ENCODE assay signal across 1 cellular context in the genomic region with DNA sequence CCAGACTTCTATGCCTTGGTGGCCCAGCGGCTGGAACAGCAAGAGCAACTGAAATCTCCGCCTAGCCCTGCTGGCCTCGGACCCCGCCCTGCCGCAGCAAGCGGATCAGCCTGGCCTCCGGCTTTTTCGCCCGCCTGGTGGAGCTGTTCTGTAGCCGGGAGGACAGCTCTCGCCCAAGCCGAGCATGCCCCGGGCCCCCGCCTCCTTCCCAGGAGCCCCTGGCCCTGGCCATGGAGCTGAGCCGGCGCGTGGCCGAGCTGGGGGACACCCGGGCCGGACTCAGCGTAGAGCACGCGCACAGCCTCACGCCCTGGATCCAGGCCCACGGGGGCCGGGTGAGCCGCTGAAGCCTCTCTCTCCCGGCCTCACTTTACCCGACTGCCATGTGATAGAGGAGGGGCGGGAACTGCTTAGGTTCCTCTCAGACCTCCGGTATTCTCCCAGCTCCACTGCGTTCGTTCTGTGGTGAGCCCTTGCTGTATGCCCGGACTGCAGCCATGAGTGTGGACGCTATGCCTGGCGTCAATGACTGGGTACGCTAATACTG.
TF ChIP-seq lines count a peak whose summit lies in the region.

No MANE protein-coding gene starts in this region.

TF ChIP-seq in WTC11, 78 proteins besides CTCF, POLR2A, EP300 and RAD21 (continued from another document):
- TF ChIP-seq, protein P1, sequence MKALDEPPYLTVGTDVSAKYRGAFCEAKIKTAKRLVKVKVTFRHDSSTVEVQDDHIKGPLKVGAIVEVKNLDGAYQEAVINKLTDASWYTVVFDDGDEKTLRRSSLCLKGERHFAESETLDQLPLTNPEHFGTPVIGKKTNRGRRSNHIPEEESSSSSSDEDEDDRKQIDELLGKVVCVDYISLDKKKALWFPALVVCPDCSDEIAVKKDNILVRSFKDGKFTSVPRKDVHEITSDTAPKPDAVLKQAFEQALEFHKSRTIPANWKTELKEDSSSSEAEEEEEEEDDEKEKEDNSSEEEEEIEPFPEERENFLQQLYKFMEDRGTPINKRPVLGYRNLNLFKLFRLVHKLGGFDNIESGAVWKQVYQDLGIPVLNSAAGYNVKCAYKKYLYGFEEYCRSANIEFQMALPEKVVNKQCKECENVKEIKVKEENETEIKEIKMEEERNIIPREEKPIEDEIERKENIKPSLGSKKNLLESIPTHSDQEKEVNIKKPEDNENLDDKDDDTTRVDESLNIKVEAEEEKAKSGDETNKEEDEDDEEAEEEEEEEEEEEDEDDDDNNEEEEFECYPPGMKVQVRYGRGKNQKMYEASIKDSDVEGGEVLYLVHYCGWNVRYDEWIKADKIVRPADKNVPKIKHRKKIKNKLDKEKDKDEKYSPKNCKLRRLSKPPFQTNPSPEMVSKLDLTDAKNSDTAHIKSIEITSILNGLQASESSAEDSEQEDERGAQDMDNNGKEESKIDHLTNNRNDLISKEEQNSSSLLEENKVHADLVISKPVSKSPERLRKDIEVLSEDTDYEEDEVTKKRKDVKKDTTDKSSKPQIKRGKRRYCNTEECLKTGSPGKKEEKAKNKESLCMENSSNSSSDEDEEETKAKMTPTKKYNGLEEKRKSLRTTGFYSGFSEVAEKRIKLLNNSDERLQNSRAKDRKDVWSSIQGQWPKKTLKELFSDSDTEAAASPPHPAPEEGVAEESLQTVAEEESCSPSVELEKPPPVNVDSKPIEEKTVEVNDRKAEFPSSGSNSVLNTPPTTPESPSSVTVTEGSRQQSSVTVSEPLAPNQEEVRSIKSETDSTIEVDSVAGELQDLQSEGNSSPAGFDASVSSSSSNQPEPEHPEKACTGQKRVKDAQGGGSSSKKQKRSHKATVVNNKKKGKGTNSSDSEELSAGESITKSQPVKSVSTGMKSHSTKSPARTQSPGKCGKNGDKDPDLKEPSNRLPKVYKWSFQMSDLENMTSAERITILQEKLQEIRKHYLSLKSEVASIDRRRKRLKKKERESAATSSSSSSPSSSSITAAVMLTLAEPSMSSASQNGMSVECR (CRISPR knock-in tag; IDR thresholded peaks at IDR 0.05; ENCODE audit: borderline replicate concordance), result peak; percentile 11; the same call in 1 of the 2 replicates
- no peak for TF ChIP-seq HMGA2 (CRISPR knock-in tag; IDR thresholded peaks at IDR 0.05)
- TF ChIP-seq MXD4 (CRISPR knock-in tag; IDR thresholded peaks at IDR 0.05; ENCODE audit: borderline replicate concordance), result no peak
- TF ChIP-seq, protein P2, sequence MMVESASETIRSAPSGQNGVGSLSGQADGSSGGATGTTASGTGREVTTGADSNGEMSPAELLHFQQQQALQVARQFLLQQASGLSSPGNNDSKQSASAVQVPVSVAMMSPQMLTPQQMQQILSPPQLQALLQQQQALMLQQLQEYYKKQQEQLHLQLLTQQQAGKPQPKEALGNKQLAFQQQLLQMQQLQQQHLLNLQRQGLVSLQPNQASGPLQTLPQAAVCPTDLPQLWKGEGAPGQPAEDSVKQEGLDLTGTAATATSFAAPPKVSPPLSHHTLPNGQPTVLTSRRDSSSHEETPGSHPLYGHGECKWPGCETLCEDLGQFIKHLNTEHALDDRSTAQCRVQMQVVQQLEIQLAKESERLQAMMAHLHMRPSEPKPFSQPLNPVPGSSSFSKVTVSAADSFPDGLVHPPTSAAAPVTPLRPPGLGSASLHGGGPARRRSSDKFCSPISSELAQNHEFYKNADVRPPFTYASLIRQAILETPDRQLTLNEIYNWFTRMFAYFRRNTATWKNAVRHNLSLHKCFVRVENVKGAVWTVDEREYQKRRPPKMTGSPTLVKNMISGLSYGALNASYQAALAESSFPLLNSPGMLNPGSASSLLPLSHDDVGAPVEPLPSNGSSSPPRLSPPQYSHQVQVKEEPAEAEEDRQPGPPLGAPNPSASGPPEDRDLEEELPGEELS (CRISPR knock-in tag; IDR thresholded peaks at IDR 0.05), result peak; percentile 68
- TF ChIP-seq ATF1 (CRISPR knock-in tag; IDR thresholded peaks at IDR 0.05), result 0 out of 2 replicates have a peak, but pooled peaks have one; percentile 27
- TF ChIP-seq, protein P3, sequence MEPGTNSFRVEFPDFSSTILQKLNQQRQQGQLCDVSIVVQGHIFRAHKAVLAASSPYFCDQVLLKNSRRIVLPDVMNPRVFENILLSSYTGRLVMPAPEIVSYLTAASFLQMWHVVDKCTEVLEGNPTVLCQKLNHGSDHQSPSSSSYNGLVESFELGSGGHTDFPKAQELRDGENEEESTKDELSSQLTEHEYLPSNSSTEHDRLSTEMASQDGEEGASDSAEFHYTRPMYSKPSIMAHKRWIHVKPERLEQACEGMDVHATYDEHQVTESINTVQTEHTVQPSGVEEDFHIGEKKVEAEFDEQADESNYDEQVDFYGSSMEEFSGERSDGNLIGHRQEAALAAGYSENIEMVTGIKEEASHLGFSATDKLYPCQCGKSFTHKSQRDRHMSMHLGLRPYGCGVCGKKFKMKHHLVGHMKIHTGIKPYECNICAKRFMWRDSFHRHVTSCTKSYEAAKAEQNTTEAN (CRISPR knock-in tag; IDR thresholded peaks at IDR 0.05), result 0 out of 2 replicates have a peak, but pooled peaks have one; percentile 3
- TF ChIP-seq TEAD4 (CRISPR knock-in tag; IDR thresholded peaks at IDR 0.05), result peak; percentile 9; the same call in 1 of the 2 replicates
- TF ChIP-seq, protein P4, sequence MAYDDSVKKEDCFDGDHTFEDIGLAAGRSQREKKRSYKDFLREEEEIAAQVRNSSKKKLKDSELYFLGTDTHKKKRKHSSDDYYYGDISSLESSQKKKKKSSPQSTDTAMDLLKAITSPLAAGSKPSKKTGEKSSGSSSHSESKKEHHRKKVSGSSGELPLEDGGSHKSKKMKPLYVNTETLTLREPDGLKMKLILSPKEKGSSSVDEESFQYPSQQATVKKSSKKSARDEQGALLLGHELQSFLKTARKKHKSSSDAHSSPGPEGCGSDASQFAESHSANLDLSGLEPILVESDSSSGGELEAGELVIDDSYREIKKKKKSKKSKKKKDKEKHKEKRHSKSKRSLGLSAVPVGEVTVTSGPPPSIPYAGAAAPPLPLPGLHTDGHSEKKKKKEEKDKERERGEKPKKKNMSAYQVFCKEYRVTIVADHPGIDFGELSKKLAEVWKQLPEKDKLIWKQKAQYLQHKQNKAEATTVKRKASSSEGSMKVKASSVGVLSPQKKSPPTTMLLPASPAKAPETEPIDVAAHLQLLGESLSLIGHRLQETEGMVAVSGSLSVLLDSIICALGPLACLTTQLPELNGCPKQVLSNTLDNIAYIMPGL (CRISPR knock-in tag; IDR thresholded peaks at IDR 0.05), result peak; percentile 76; the same call in 1 of the 2 replicates
- no peak for TF ChIP-seq ZNF219 (CRISPR knock-in tag; IDR thresholded peaks at IDR 0.05; ENCODE audit: borderline replicate concordance)
TF ChIP-seq in WTC11: peak in this region for 12.
